14 cellular contexts compared by ENCODE assay signal in genomic region chr6:5746392-5747140, GRCh38.
DNase-seq lines count a peak whose midpoint lies in the region; ATAC-seq, FAIRE-seq and TF ChIP-seq lines count a peak whose summit lies in the region.
"Had no signal": no experiment of that assay in that cellular context is flagged by ENCODE, and none has a peak within 500 bp of the region (broad histone marks: within the 10 kb centered on the region; RNA-seq: fewer than 3 reads in every experiment).

No MANE protein-coding gene starts in this region.

- FAIRE-seq in small intestine (lab: Jason Lieb, UNC) = no peak

- H3K9me3 ChIP-seq in OCI-LY1 (ENCODE audit: low read length) (no peaks in the 10 kb centered on the region), small intestine (ENCODE audit: control insufficient read depth, low read depth) (no peaks in the 10 kb centered on the region)

- peak; percentile 56 for TF ChIP-seq CTCF in OCI-LY1 (IDR thresholded peaks at IDR 0.05; ENCODE audit: low read length)
- TF ChIP-seq CTCF in epithelial cell of esophagus (IDR thresholded peaks at IDR 0.05; ENCODE audit: insufficient read depth, low read depth, low read length, missing control alignments) = peak; percentile 30

- no peaks in the 10 kb centered on the region for H3K79me2 ChIP-seq in OCI-LY1 (ENCODE audit: insufficient read depth, low read length)

- H3K4me2 ChIP-seq in OCI-LY1 (ENCODE audit: low read length) = no peak overlapping the region

- no peaks in the 10 kb centered on the region for H3F3A ChIP-seq in OCI-LY1 (ENCODE audit: insufficient read depth, low read length)

- H3K9ac ChIP-seq in OCI-LY1 (ENCODE audit: low read length) = no peak overlapping the region

- H3K27ac ChIP-seq in OCI-LY1 (ENCODE audit: low read depth, low read length, poor library complexity, severe bottlenecking) (no peak overlapping the region), small intestine (ENCODE audit: low read depth in 1 of 2, low read length in 1 of 2) (no peak overlapping the region), caudate nucleus (ENCODE audit: low read depth, low read length) (no peak overlapping the region)

- WGBS in small intestine, 3 donors = 73 to 87% (median 83%) methylated on average over 7 of the region's 7 CpGs

- DNase-seq in Right ventricle myocardium inferior (ENCODE audit: missing footprints) (no peak), cardiac septum (ENCODE audit: low spot score) (no peak), epithelial cell of esophagus (ENCODE audit: low read depth) (peak; percentile 19), small intestine (peak; percentile 36), mesenteric fat pad (ENCODE audit: low spot score) (no peak), caudate nucleus (lab: John Stamatoyannopoulos, UW) (no peak)
- DNase-seq: activated CD8-positive, alpha-beta T cell treated with anti-CD3 and anti-CD28 coated beads for 36 hours; activated naive CD8-positive, alpha-beta T cell treated with anti-CD3 and anti-CD28 coated beads, Interleukin-2, amount 10 ng/mL, durations not matched to agents 7 days and 5 days; erythroblast; kidney glomerular epithelial cell; NCI-H345; stimulated activated CD4-positive, alpha-beta T cell treated with anti-CD3 and anti-CD28 coated beads, Interleukin-4, amount 100 ng/mL, for 4 hours had no signal

- H3K36me3 ChIP-seq in OCI-LY1 (ENCODE audit: insufficient read depth, low read length) (no peaks in the 10 kb centered on the region), small intestine (ENCODE audit: control insufficient read depth in 2 of 2, insufficient read depth in 2 of 2, low read length in 2 of 2) (no peaks in the 10 kb centered on the region)

- no peaks in the 10 kb centered on the region for H4K20me1 ChIP-seq in OCI-LY1 (ENCODE audit: insufficient read depth, low read length)

- intact Hi-C loops in Right ventricle myocardium inferior (cut with DNase I) (no loop called here), cardiac septum (cut with DNase I) (no loop called here)

- H3K4me3 ChIP-seq in OCI-LY1 (ENCODE audit: low read depth, low read length, poor library complexity, severe bottlenecking) (no peak overlapping the region), epithelial cell of esophagus (ENCODE audit: low read length) (no peak overlapping the region), small intestine (ENCODE audit: low read depth in 1 of 2, low read length in 2 of 2) (no peak overlapping the region)

- no peaks in the 10 kb centered on the region for H3K9me2 ChIP-seq in OCI-LY1 (ENCODE audit: low read depth, low read length)

- ATAC-seq in Right ventricle myocardium inferior (peak; percentile 43), HG03442 (IDR thresholded peaks at IDR 0.05; ENCODE audit: unreplicated experiment) (no peak)
- ATAC-seq: activated CD8-positive, alpha-beta T cell treated with anti-CD3 and anti-CD28 coated beads for 36 hours had no signal

- H2AFZ ChIP-seq in OCI-LY1 (ENCODE audit: low read length) = no peak overlapping the region

- H3K27me3 ChIP-seq in OCI-LY1 (ENCODE audit: insufficient read depth, low read length) (no peaks in the 10 kb centered on the region), small intestine (ENCODE audit: control insufficient read depth in 2 of 2, insufficient read depth in 2 of 2, low read length in 2 of 2) (no peaks in the 10 kb centered on the region)

- peaks cover 3% of the 10 kb centered on the region for H3K4me1 ChIP-seq in OCI-LY1 (ENCODE audit: insufficient read depth, low read length, severe bottlenecking)
- H3K4me1 ChIP-seq in small intestine (ENCODE audit: control insufficient read depth in 2 of 2, insufficient read depth in 1 of 2, low read depth in 1 of 2, low read length in 1 of 2) = no peaks in the 10 kb centered on the region

Comparison
In these comparisons a context has a peak if more than half of its experiments do, and no peak if none do; other contexts are left out.
1. DNase-seq: peak in epithelial cell of esophagus (single experiment) and small intestine (single experiment); none in Right ventricle myocardium inferior (single experiment), cardiac septum (single experiment), mesenteric fat pad (single experiment) and caudate nucleus (0 of 61).